ENCODE assay signal across 3 cellular contexts in genomic region chr16:15495898-15496297, GRCh38.
TF ChIP-seq lines count a peak whose summit lies in the region.

No MANE protein-coding gene starts in this region.

TF ChIP-seq in HEK293, 187 proteins besides CTCF, POLR2A, EP300 and RAD21 (continues in another document):
- no peak for TF ChIP-seq ZBTB48 (tag by site-specific recombination; IDR thresholded peaks at IDR 0.05)
- TF ChIP-seq ZNF785 (tag by site-specific recombination; IDR thresholded peaks at IDR 0.05), result peak; percentile 74; the same call in 1 of the 2 replicates
- TF ChIP-seq ZNF169 (tag by site-specific recombination; IDR thresholded peaks at IDR 0.05), result peak; percentile 37; the same call in 1 of the 2 replicates
- TF ChIP-seq ZBTB26 (tag by site-specific recombination; optimal IDR thresholded peaks at IDR 0.05), result peak; percentile 11
- TF ChIP-seq ZNF155 (tag by site-specific recombination; IDR thresholded peaks at IDR 0.05), result peak; percentile 30; the same call in 1 of the 2 replicates
- 0 out of 2 replicates have a peak, but pooled peaks have one; percentile 52 for TF ChIP-seq ZNF148 (tag by site-specific recombination; IDR thresholded peaks at IDR 0.05; ENCODE audit: borderline replicate concordance)
- TF ChIP-seq ZNF621 (tag by site-specific recombination; IDR thresholded peaks at IDR 0.05), result peak; percentile 53; the same call in 1 of the 2 replicates
- peak; percentile 57 for TF ChIP-seq ZNF513 (tag by site-specific recombination; IDR thresholded peaks at IDR 0.05)
- TF ChIP-seq PRDM1 (tag by site-specific recombination; IDR thresholded peaks at IDR 0.05), result peak; percentile 83
- 0 out of 2 replicates have a peak, but pooled peaks have one; percentile 28 for TF ChIP-seq ZNF133 (tag by site-specific recombination; IDR thresholded peaks at IDR 0.05)
- peak; percentile 48; the same call in 1 of the 2 replicates for TF ChIP-seq ZNF311 (tag by site-specific recombination; IDR thresholded peaks at IDR 0.05; ENCODE audit: borderline replicate concordance)
- TF ChIP-seq ZFP69B (tag by site-specific recombination; IDR thresholded peaks at IDR 0.05), result no peak
- TF ChIP-seq ZNF530 (tag by site-specific recombination; IDR thresholded peaks at IDR 0.05; ENCODE audit: low read depth), result no peak

TF ChIP-seq in IMR-90, 13 proteins besides CTCF, POLR2A, EP300 and RAD21 (continued from another document):
- TF ChIP-seq RFX5 (IDR thresholded peaks at IDR 0.05; ENCODE audit: low read depth, low read length) (no peak), BHLHE40 (IDR thresholded peaks at IDR 0.05; ENCODE audit: low read depth, low read length) (no peak), MAFK (IDR thresholded peaks at IDR 0.05; ENCODE audit: low read depth, low read length) (no peak), CHD1 (IDR thresholded peaks at IDR 0.05; ENCODE audit: low read depth, low read length) (no peak), CEBPB (IDR thresholded peaks at IDR 0.05; ENCODE audit: low read depth, low read length) (no peak), MAZ (IDR thresholded peaks at IDR 0.05; ENCODE audit: borderline replicate concordance, low read depth, low read length) (no peak), ELK1 (IDR thresholded peaks at IDR 0.05; ENCODE audit: borderline replicate concordance, low read depth, low read length) (no peak), MXI1 (IDR thresholded peaks at IDR 0.05; ENCODE audit: borderline replicate concordance, low read depth, low read length) (no peak), RCOR1 (IDR thresholded peaks at IDR 0.05; ENCODE audit: insufficient replicate concordance, low read length) (no peak), NFE2L2 (IDR thresholded peaks at IDR 0.05; ENCODE audit: low read depth, low read length) (no peak), FOS (IDR thresholded peaks at IDR 0.05; ENCODE audit: low read depth, low read length) (no peak), USF2 (IDR thresholded peaks at IDR 0.05; ENCODE audit: low read depth, low read length) (no peak)

TF ChIP-seq in K562, 482 proteins besides CTCF, POLR2A, EP300 and RAD21 (continued from another document and continues in another):
- TF ChIP-seq ETV6 (IDR thresholded peaks at IDR 0.05; ENCODE audit: borderline replicate concordance in 1 of 2, low read depth in 2 of 2, low read length in 1 of 2) (no peak), ETV6 (CRISPR knock-in tag; IDR thresholded peaks at IDR 0.05; ENCODE audit: borderline replicate concordance) (no peak), MCM7 (IDR thresholded peaks at IDR 0.05) (no peak), TOE1 (IDR thresholded peaks at IDR 0.05; ENCODE audit: borderline replicate concordance) (no peak), TOE1 (CRISPR knock-in tag; IDR thresholded peaks at IDR 0.05; ENCODE audit: borderline replicate concordance, low read depth) (no peak), PURB (CRISPR knock-in tag; IDR thresholded peaks at IDR 0.05; ENCODE audit: low read depth) (no peak), SMC3 (conservative IDR thresholded peaks at IDR 0.05; ENCODE audit: insufficient read depth, low read depth, low read length) (no peak), TRIM24 (IDR thresholded peaks at IDR 0.05) (peak; percentile 79 to 83), ZNF76 (CRISPR knock-in tag; IDR thresholded peaks at IDR 0.05; ENCODE audit: borderline replicate concordance) (no peak), ZNF133 (CRISPR knock-in tag; IDR thresholded peaks at IDR 0.05) (no peak), MXI1 (IDR thresholded peaks at IDR 0.05; ENCODE audit: low read depth, low read length) (no peak), ZBTB2 (IDR thresholded peaks at IDR 0.05) (0 out of 2 replicates have a peak, but pooled peaks have one; percentile 31), CUX1 (CRISPR knock-in tag; IDR thresholded peaks at IDR 0.05) (no peak), NRF1 (conservative IDR thresholded peaks at IDR 0.05 in 1 of 2, IDR thresholded peaks at IDR 0.05 in 1 of 2) (no peak), ARHGAP35 (IDR thresholded peaks at IDR 0.05; ENCODE audit: partially characterized antibody) (peak; percentile 48), CSDE1 (IDR thresholded peaks at IDR 0.05) (no peak), ATF3 (IDR thresholded peaks at IDR 0.05) (peak; percentile 35), ATF3 (CRISPR knock-in tag; conservative IDR thresholded peaks at IDR 0.05) (no peak), HDAC1 (IDR thresholded peaks at IDR 0.05) (peak in 1 of 2 experiments; percentile 66; a peak in 2 of 4 replicates), IRF1 (CRISPR knock-in tag; IDR thresholded peaks at IDR 0.05; ENCODE audit: borderline replicate concordance) (no peak), MTA1 (IDR thresholded peaks at IDR 0.05; ENCODE audit: borderline replicate concordance) (peak; percentile 35; the same call in 1 of the 2 replicates), CREB5 (CRISPR knock-in tag; IDR thresholded peaks at IDR 0.05) (no peak), RBM39 (optimal IDR thresholded peaks at IDR 0.05; ENCODE audit: low read depth, low read length) (no peak), NFATC3 (IDR thresholded peaks at IDR 0.05) (no peak), ZC3H4 (CRISPR knock-in tag; IDR thresholded peaks at IDR 0.05; ENCODE audit: borderline replicate concordance) (no peak), PKNOX1 (IDR thresholded peaks at IDR 0.05) (0 out of 2 replicates have a peak, but pooled peaks have one; percentile 7), MTA3 (IDR thresholded peaks at IDR 0.05; ENCODE audit: borderline replicate concordance) (no peak), PCBP2 (IDR thresholded peaks at IDR 0.05; ENCODE audit: low read depth, low read length, poor library complexity, severe bottlenecking) (no peak), ZZZ3 (IDR thresholded peaks at IDR 0.05) (no peak), SREBF1 (IDR thresholded peaks at IDR 0.05; ENCODE audit: borderline replicate concordance, low read depth, low read length) (no peak), NR3C1 (CRISPR knock-in tag; IDR thresholded peaks at IDR 0.05) (no peak), TRIM28 (IDR thresholded peaks at IDR 0.05) (no peak), KDM1A (IDR thresholded peaks at IDR 0.05) (peak; percentile 55 to 61; a peak in 3 of 4 replicates), TAL1 (IDR thresholded peaks at IDR 0.05) (no peak), MLLT1 (IDR thresholded peaks at IDR 0.05) (0 out of 4 replicates have a peak, but pooled peaks of 1 of the 2 experiments have one; percentile 37), MAX (CRISPR knock-in tag; IDR thresholded peaks at IDR 0.05) (no peak), BCL6 (CRISPR knock-in tag; IDR thresholded peaks at IDR 0.05) (no peak), LARP7 (IDR thresholded peaks at IDR 0.05) (0 out of 2 replicates have a peak, but pooled peaks have one; percentile 24), ZKSCAN8 (CRISPR knock-in tag; IDR thresholded peaks at IDR 0.05) (no peak), SLC30A9 (CRISPR knock-in tag; IDR thresholded peaks at IDR 0.05) (no peak), CHD1 (IDR thresholded peaks at IDR 0.05; ENCODE audit: low read length) (no peak), ZNF232 (CRISPR knock-in tag; IDR thresholded peaks at IDR 0.05) (no peak), ZBTB26 (CRISPR knock-in tag; IDR thresholded peaks at IDR 0.05) (peak; percentile 28; the same call in 1 of the 2 replicates), TSC22D4 (tag; IDR thresholded peaks at IDR 0.05) (peak; percentile 70; the same call in 1 of the 2 replicates)
